ENCODE assay signal across 35 cellular contexts in genomic region chr13:23456437-23456836, GRCh38.
"Had no signal": no experiment of that assay in that cellular context is flagged by ENCODE, and none has a peak within 500 bp of the region (broad histone marks: within the 10 kb centered on the region; RNA-seq: fewer than 3 reads in every experiment).

No MANE protein-coding gene starts in this region.

- H3K9me3 Mint-ChIP-seq: activated B cell treated with CpG ODN at 0.5 μM for 24 hours; activated CD8-positive, alpha-beta T cell treated with anti-CD3 and anti-CD28 coated beads for 36 hours; activated T-cell treated with anti-CD3 and anti-CD28 coated beads, Interleukin-2, amount 50 U/mL, for 4 hours; activated T-helper 17 cell treated with anti-CD3 and anti-CD28 coated beads, Interleukin-2, amount 50 U/mL, for 72 hours; central memory CD8-positive, alpha-beta T cell; dendritic cell treated with granulocyte-macrophage colony-stimulating factor and Interleukin-4, amounts not matched to agents 40 ng/mL and 50 ng/mL, for 4 days; endodermal cell; T-cell; T-helper 1 cell treated with Interleukin-12 subunit alpha and Interleukin-12 subunit beta and Interleukin-4 antibody, amounts not matched to agents 30 μg/mL and 1 μg/mL, for 36 hours; T-helper 2 cell treated with Interferon-gamma antibody and Interleukin-4, amounts not matched to agents 5 μg/mL and 100 μg/mL, for 36 hours had no signal

- H3K27ac ChIP-seq: brain microvascular endothelial cell, coronary artery, dorsolateral prefrontal cortex, esophagus muscularis mucosa, heart left ventricle, WERI-Rb-1 had no signal

- H3K36me3 Mint-ChIP-seq: T-cell had no signal

- DNase-seq: activated B cell treated with CpG ODN at 0.5 μM for 24 hours; activated CD4-positive, alpha-beta T cell treated with anti-CD3 and anti-CD28 coated beads for 48 hours; activated CD4-positive, alpha-beta T cell treated with anti-CD3 and anti-CD28 coated beads, Interleukin-2, amount 50 U/mL, for 1 hour; activated CD4-positive, alpha-beta T cell treated with anti-CD3 and anti-CD28 coated beads, Interleukin-2, amount 50 U/mL, for 48 hours; activated CD8-positive, alpha-beta memory T cell treated with anti-CD3 and anti-CD28 coated beads for 24 hours; activated CD8-positive, alpha-beta T cell treated with anti-CD3 and anti-CD28 coated beads for 36 hours; activated effector memory CD4-positive, alpha-beta T cell treated with Interleukin-2 at 50 U/mL for 16 hours; activated gamma-delta T cell treated with Interleukin-2 at 50 U/mL for 16 hours; activated naive CD4-positive, alpha-beta T cell treated with anti-CD3 and anti-CD28 coated beads, Interleukin-2, amount 50 U/mL, for 16 hours; activated naive CD4-positive, alpha-beta T cell treated with Interleukin-2 at 50 U/mL for 16 hours; activated T-cell treated with anti-CD3 and anti-CD28 coated beads, Interleukin-2, amount 50 U/mL, for 4 hours; amniotic stem cell; anterior cingulate cortex; brain microvascular endothelial cell; dorsolateral prefrontal cortex; effector memory CD4-positive, alpha-beta T cell; endodermal cell; erythroblast; foreskin fibroblast; glutamatergic neuron; heart left ventricle; T-cell; T1000; WERI-Rb-1 had no signal

- FAIRE-seq: astrocyte, frontal cortex had no signal

- H3K36me3 ChIP-seq: brain microvascular endothelial cell, esophagus muscularis mucosa, heart left ventricle, WERI-Rb-1 had no signal

- H3K4me3 ChIP-seq: coronary artery, dorsolateral prefrontal cortex, esophagus muscularis mucosa, heart left ventricle had no signal

- H3K4me3 Mint-ChIP-seq: activated B cell treated with CpG ODN at 0.5 μM for 24 hours; activated CD8-positive, alpha-beta T cell treated with anti-CD3 and anti-CD28 coated beads for 36 hours; activated naive CD8-positive, alpha-beta T cell; activated T-cell treated with anti-CD3 and anti-CD28 coated beads, Interleukin-2, amount 50 U/mL, for 4 hours; activated T-helper 17 cell treated with anti-CD3 and anti-CD28 coated beads, Interleukin-2, amount 50 U/mL, for 72 hours; central memory CD8-positive, alpha-beta T cell; dendritic cell treated with granulocyte-macrophage colony-stimulating factor and Interleukin-4, amounts not matched to agents 40 ng/mL and 50 ng/mL, for 4 days; endodermal cell; T-cell; T-helper 1 cell treated with Interleukin-12 subunit alpha and Interleukin-12 subunit beta and Interleukin-4 antibody, amounts not matched to agents 30 μg/mL and 1 μg/mL, for 36 hours; T-helper 2 cell treated with Interferon-gamma antibody and Interleukin-4, amounts not matched to agents 5 μg/mL and 100 μg/mL, for 36 hours had no signal

- H3K9me3 ChIP-seq: esophagus muscularis mucosa, heart left ventricle had no signal

- ATAC-seq: activated CD4-positive, CD25-positive, alpha-beta regulatory T cell treated with anti-CD3 and anti-CD28 coated beads, Interleukin-2, amount 50 U/mL, for 24 hours; activated CD8-positive, alpha-beta T cell treated with anti-CD3 and anti-CD28 coated beads for 36 hours; activated T-cell treated with anti-CD3 and anti-CD28 coated beads, Interleukin-2, amount 50 U/mL, for 4 hours; activated T-helper 17 cell treated with anti-CD3 and anti-CD28 coated beads, Interleukin-2, amount 50 U/mL, for 72 hours; heart left ventricle; T-cell had no signal

- H3K27me3 Mint-ChIP-seq: activated naive CD8-positive, alpha-beta T cell; dendritic cell treated with granulocyte-macrophage colony-stimulating factor and Interleukin-4, amounts not matched to agents 40 ng/mL and 50 ng/mL, for 4 days had no signal

- H3K27me3 ChIP-seq: brain microvascular endothelial cell, dorsolateral prefrontal cortex, esophagus muscularis mucosa, heart left ventricle had no signal

- H3K4me1 Mint-ChIP-seq: activated T-helper 17 cell treated with anti-CD3 and anti-CD28 coated beads, Interleukin-2, amount 50 U/mL, for 72 hours; central memory CD8-positive, alpha-beta T cell; T-cell had no signal

- H3K27ac Mint-ChIP-seq: activated B cell treated with CpG ODN at 0.5 μM for 24 hours; activated CD8-positive, alpha-beta T cell treated with anti-CD3 and anti-CD28 coated beads for 36 hours; activated naive CD8-positive, alpha-beta T cell; activated T-helper 17 cell treated with anti-CD3 and anti-CD28 coated beads, Interleukin-2, amount 50 U/mL, for 72 hours; dendritic cell treated with granulocyte-macrophage colony-stimulating factor and Interleukin-4, amounts not matched to agents 40 ng/mL and 50 ng/mL, for 4 days; endodermal cell; T-cell; T-helper 1 cell treated with Interleukin-12 subunit alpha and Interleukin-12 subunit beta and Interleukin-4 antibody, amounts not matched to agents 30 μg/mL and 1 μg/mL, for 36 hours; T-helper 2 cell treated with Interferon-gamma antibody and Interleukin-4, amounts not matched to agents 5 μg/mL and 100 μg/mL, for 36 hours had no signal
